Comparison of ENCODE assay signal across 8 cellular contexts in genomic region chr12:110124184-110124995, GRCh38. TPM values are rescaled to one million over a fixed set of nuclear protein-coding genes. Genes with fewer than 3 reads are reported as not detected.
DNase-seq lines count a peak whose midpoint lies in the region; ATAC-seq and TF ChIP-seq lines count a peak whose summit lies in the region.

Gene IFT81 (plus strand): TSS chr12:110124357. CDS start chr12:110127381, 3,024 bp downstream.

- peak within 1 kb of the TSS; percentile 94 for H3K27ac Mint-ChIP-seq in chondrocyte (ENCODE audit: unreplicated experiment)

- TF ChIP-seq CTCF in AG04450 (IDR thresholded peaks at IDR 0.05; ENCODE audit: low read depth, low read length) = no peak
- TF ChIP-seq CTCF in chondrocyte (IDR thresholded peaks at IDR 0.05) = peak; percentile 33
- no peak for TF ChIP-seq CTCF in kidney epithelial cell (IDR thresholded peaks at IDR 0.05; ENCODE audit: insufficient read depth, low read length, poor library complexity, severe bottlenecking)

- H3K4me3 ChIP-seq in AG04450 (ENCODE audit: low read depth, low read length) (peak within 1 kb of the TSS; percentile 95), kidney epithelial cell (ENCODE audit: low read depth, low read length) (peak within 1 kb of the TSS; percentile 96)

- peak within 1 kb of the TSS; percentile 90 for H3K4me3 Mint-ChIP-seq in chondrocyte (ENCODE audit: unreplicated experiment)

- H3K27me3 ChIP-seq in AG04450 (ENCODE audit: control insufficient read depth, insufficient read depth, low read length) (no peaks in the 10 kb centered on the region), kidney epithelial cell (ENCODE audit: control insufficient read depth, insufficient read depth, low read length) (no peaks in the 10 kb centered on the region)

- H3K36me3 ChIP-seq in kidney epithelial cell (ENCODE audit: control insufficient read depth, insufficient read depth, low read length) = no peaks in the 10 kb centered on the region

- no peaks in the 10 kb centered on the region for H3K9me3 Mint-ChIP-seq in chondrocyte (ENCODE audit: low read depth)

- TF ChIP-seq POLR2A in GM19099 (IDR thresholded peaks at IDR 0.05; ENCODE audit: extremely low read depth, insufficient read length, low read depth) = peak; percentile 46

- peak within 1 kb of the TSS; percentile 82 for H3K27ac ChIP-seq in AG04450 (ENCODE audit: low read depth, low read length)

- POLR2A ChIA-PET in AG04450 (lab: Yijun Ruan, JAX) = interaction anchor here (0.6 to 1.1 kb wide), 7 partner anchors 10 to 156 kb away, joined by 3 to 4 read pairs (median 3); no protein-coding TSS in a partner anchor

- CTCF ChIA-PET in AG04450 (lab: Charles Lee) = interaction anchor here (0.5 to 2.1 kb wide), 6 partner anchors 14 to 307 kb away, joined by 3 to 9 read pairs (median 6); no protein-coding TSS in a partner anchor

- H3K27me3 Mint-ChIP-seq in chondrocyte (ENCODE audit: low read depth) = no peaks in the 10 kb centered on the region

- peaks cover 19% of the 10 kb centered on the region for H3K4me1 Mint-ChIP-seq in chondrocyte (ENCODE audit: low read depth)

- ATAC-seq in HG03432 (IDR thresholded peaks at IDR 0.05; ENCODE audit: unreplicated experiment) = peak; percentile 91

- H3K36me3 Mint-ChIP-seq in chondrocyte (ENCODE audit: low read depth) = peaks cover 2% of the 10 kb centered on the region

- H3K9me3 ChIP-seq in AG04450 (ENCODE audit: control insufficient read depth, insufficient read depth, low read length) = no peaks in the 10 kb centered on the region; the same call in 1 of the 2 replicates

- DNase-seq in AG04450 (ENCODE audit: low read depth, low spot score) (peak; percentile 78), NCI-H460 (ENCODE audit: extremely low read depth, low read depth) (peak; percentile 92), chondrocyte (ENCODE audit: low spot score) (peak; percentile 94), kidney epithelial cell (ENCODE audit: low read depth) (no peak)
- DNase-seq in activated CD4-positive, alpha-beta T cell treated with anti-CD3 and anti-CD28 coated beads for 24 hours (ENCODE audit: low read depth in 2 of 2) = peak; percentile 95 to 96
- DNase-seq in stimulated activated CD4-positive, alpha-beta T cell treated with anti-CD3 and anti-CD28 coated beads, Interleukin-15, amount 100 ng/mL, for 24 hours = peak; percentile 96

RNA-seq across cellular contexts. Expression of gene IFT81, which starts in this region (rescaled TPM):
- 13.3 and 22.1 TPM in 2 replicates for polyA plus RNA-seq in AG04450 (2011; rRNA removed)
- polyA minus RNA-seq in AG04450 (2011; rRNA and poly(A)+ RNA removed) = 3.9 and 8.8 TPM in 2 replicates
- 10.3 and 10.9 TPM in 2 replicates for total RNA-seq in NCI-H460 (2014; rRNA removed; shearing (Covaris generic))
- 15.7 and 16.2 TPM in 2 replicates for polyA plus RNA-seq in NCI-H460 (2014; cell fraction: nucleus; rRNA removed)
- total RNA-seq in chondrocyte (8.6 to 10.9 TPM (median 8.9 TPM) in 3 replicates), kidney epithelial cell (6.9 and 7.1 TPM in 2 replicates)
